ENCODE assay signal across 8 cellular contexts in the genomic region with DNA sequence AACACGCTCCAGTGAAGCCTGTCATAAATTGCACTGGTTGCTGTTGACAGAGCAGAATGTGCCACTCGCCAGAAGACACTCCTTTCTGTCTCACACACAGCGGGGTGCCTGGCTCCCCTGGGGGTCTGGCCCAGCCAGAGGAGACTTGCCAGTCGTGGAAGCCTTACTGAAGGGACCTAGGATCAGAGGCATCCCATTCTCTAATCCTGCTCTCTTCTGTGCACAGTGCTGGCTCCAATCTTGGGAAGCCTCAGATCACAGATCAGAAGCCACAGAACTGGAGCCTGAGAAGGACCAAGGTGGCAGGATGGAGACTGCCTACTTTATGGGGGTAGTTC. TPM values are rescaled to one million over a fixed set of nuclear protein-coding genes. Genes with fewer than 3 reads are reported as not detected.
DNase-seq lines count a peak whose midpoint lies in the region; ATAC-seq, FAIRE-seq and TF ChIP-seq lines count a peak whose summit lies in the region.

No MANE protein-coding gene starts in this region.

- H3K9me3 ChIP-seq in CD8-positive, alpha-beta memory T cell (ENCODE audit: low read length) = no peaks in the 10 kb centered on the region
- H3K9me3 ChIP-seq in OCI-LY3 (ENCODE audit: insufficient read depth, low read length) (no peaks in the 10 kb centered on the region), endothelial cell of umbilical vein (replicated peaks; ENCODE audit: control insufficient read depth, insufficient read depth, low read length) (no peaks in the 10 kb centered on the region), neutrophil (no peaks in the 10 kb centered on the region)

- H3K79me2 ChIP-seq in OCI-LY3 (ENCODE audit: low read length) (peaks cover 32% of the 10 kb centered on the region), endothelial cell of umbilical vein (ENCODE audit: control insufficient read depth, insufficient read depth, low read length) (peaks cover 59% of the 10 kb centered on the region)

- CTCF ChIA-PET in CD8-positive, alpha-beta memory T cell (lab: Charles Lee) = interaction anchor here (1.9 to 4.3 kb wide), 3 partner anchors 13 to 41 kb away, joined by 15 to 38 read pairs (median 31); no protein-coding TSS in a partner anchor
- CTCF ChIA-PET in endothelial cell of umbilical vein (lab: Charles Lee) = interaction anchor here (1.1 to 1.9 kb wide), 8 partner anchors 27 to 143 kb away, joined by 3 to 10 read pairs (median 4); no protein-coding TSS in a partner anchor

- TF ChIP-seq CTCF in OCI-LY3 (IDR thresholded peaks at IDR 0.05; ENCODE audit: low read depth, low read length) = no peak
- TF ChIP-seq CTCF in endothelial cell of umbilical vein (IDR thresholded peaks at IDR 0.05; ENCODE audit: extremely low read depth in 1 of 2, insufficient read depth in 1 of 2, low read depth in 1 of 2, low read length in 2 of 2) = no peak
- TF ChIP-seq CTCF in neutrophil (IDR thresholded peaks at IDR 0.05) = no peak

- no peaks in the 10 kb centered on the region for H3K9me1 ChIP-seq in endothelial cell of umbilical vein (replicated peaks; ENCODE audit: control insufficient read depth, extremely low read depth, insufficient read depth, low read length)

- FAIRE-seq in endothelial cell of umbilical vein (lab: Jason Lieb, UNC) = peak; percentile 82

- H3K4me3 Mint-ChIP-seq in CD8-positive, alpha-beta memory T cell = peak overlapping the region; percentile 85 to 95 (median 89)

- H3K27ac ChIP-seq in CD8-positive, alpha-beta memory T cell (ENCODE audit: low read depth, low read length) = peak overlapping the region; percentile 97
- H3K27ac ChIP-seq in OCI-LY3 (ENCODE audit: low read length) (no peak overlapping the region), endothelial cell of umbilical vein (ENCODE audit: insufficient read depth, low read depth, low read length) (peak overlapping the region; percentile 43), neutrophil (peak overlapping the region; percentile 91)

- H3K4me2 ChIP-seq in OCI-LY3 (ENCODE audit: low read length) (peak overlapping the region; percentile 86), endothelial cell of umbilical vein (ENCODE audit: insufficient read depth, low read length) (peak overlapping the region; percentile 67)

- H3K27me3 Mint-ChIP-seq in CD8-positive, alpha-beta memory T cell = peaks cover 0 to 3% of the 10 kb centered on the region in 2 donors

- H3K36me3 ChIP-seq in CD8-positive, alpha-beta memory T cell (ENCODE audit: insufficient read depth, low read length) = no peaks in the 10 kb centered on the region
- no peaks in the 10 kb centered on the region for H3K36me3 ChIP-seq in OCI-LY3 (replicated peaks; ENCODE audit: low read depth, low read length)
- no peaks in the 10 kb centered on the region for H3K36me3 ChIP-seq in endothelial cell of umbilical vein (ENCODE audit: control insufficient read depth in 2 of 2, extremely low read depth in 1 of 2, insufficient read depth in 2 of 2, low read length in 2 of 2)
- peaks cover 6% of the 10 kb centered on the region for H3K36me3 ChIP-seq in neutrophil

- H2AFZ ChIP-seq in OCI-LY3 (ENCODE audit: low read depth, low read length) (no peak overlapping the region), endothelial cell of umbilical vein (ENCODE audit: low read depth, low read length) (no peak overlapping the region)

- H3K4me1 ChIP-seq in CD8-positive, alpha-beta memory T cell (ENCODE audit: insufficient read depth, low read length) = peaks cover 40% of the 10 kb centered on the region
- peaks cover 22% of the 10 kb centered on the region for H3K4me1 ChIP-seq in OCI-LY3 (ENCODE audit: low read length)
- H3K4me1 ChIP-seq in endothelial cell of umbilical vein (ENCODE audit: control insufficient read depth, extremely low read depth, insufficient read depth, low read length) = peaks cover 33% of the 10 kb centered on the region
- H3K4me1 ChIP-seq in neutrophil (ENCODE audit: control insufficient read depth in 1 of 2, insufficient read depth in 1 of 2, low read depth in 1 of 2, low read length in 1 of 2) = peaks cover 58 to 69% of the 10 kb centered on the region in 2 experiments

- H3K4me3 ChIP-seq in CD8-positive, alpha-beta memory T cell (ENCODE audit: low read length) = peak overlapping the region; percentile 62
- H3K4me3 ChIP-seq in OCI-LY3 (ENCODE audit: low read length) (peak overlapping the region; percentile 95; the same call in 1 of the 2 replicates), endothelial cell of umbilical vein (replicated peaks in 1 of 3; ENCODE audit: insufficient read depth in 1 of 3, low read depth in 1 of 3, low read length in 3 of 3) (peak overlapping the region in 2 of 3 experiments; percentile 30 to 45), neutrophil (ENCODE audit: low read depth in 1 of 2, low read length in 1 of 2) (peak overlapping the region; percentile 76 to 95)

- no peak for TF ChIP-seq POLR2A in endothelial cell of umbilical vein (IDR thresholded peaks at IDR 0.05; ENCODE audit: low read depth, low read length)

- H3K9me3 Mint-ChIP-seq in CD8-positive, alpha-beta memory T cell = no peaks in the 10 kb centered on the region

- H3K27me3 ChIP-seq in CD8-positive, alpha-beta memory T cell (ENCODE audit: insufficient read depth, low read length, poor library complexity, severe bottlenecking) = no peaks in the 10 kb centered on the region
- H3K27me3 ChIP-seq in OCI-LY3 (ENCODE audit: low read depth, low read length) (no peaks in the 10 kb centered on the region), endothelial cell of umbilical vein (ENCODE audit: control insufficient read depth in 2 of 2, insufficient read depth in 2 of 2, low read length in 2 of 2) (no peaks in the 10 kb centered on the region), neutrophil (no peaks in the 10 kb centered on the region)

- H3K4me1 Mint-ChIP-seq in CD8-positive, alpha-beta memory T cell = peaks cover 58 to 69% (median 63%) of the 10 kb centered on the region in 3 donors

- H4K20me1 ChIP-seq in OCI-LY3 (ENCODE audit: insufficient read depth, low read length) = no peaks in the 10 kb centered on the region
- H4K20me1 ChIP-seq in endothelial cell of umbilical vein (replicated peaks; ENCODE audit: control insufficient read depth, extremely low read depth, insufficient read depth, low read length) = no peaks in the 10 kb centered on the region

- H3K9ac ChIP-seq in OCI-LY3 (ENCODE audit: low read length) (no peak overlapping the region), endothelial cell of umbilical vein (replicated peaks; ENCODE audit: extremely low read depth, insufficient read depth, low read length) (no peak overlapping the region)

- dilution Hi-C loops in endothelial cell of umbilical vein (cut with MboI; ENCODE audit: extremely low pct_ligation_motif_present, low sequenced_read_pairs) = no loop called here

- intact Hi-C loops in endothelial cell of umbilical vein (cut with micrococcal nuclease) = no loop called here

- no peak for DNase-seq in CD8-positive, alpha-beta memory T cell
- DNase-seq in endothelial cell of umbilical vein (ENCODE audit: low read depth, low spot score) (no peak), cerebellum (ENCODE audit: low spot score) (no peak)
- DNase-seq in stimulated activated CD4-positive, alpha-beta T cell treated with anti-CD3 and anti-CD28 coated beads, Interleukin-4, amount 100 ng/mL, for 1 hour = no peak

- H3K27ac Mint-ChIP-seq in CD8-positive, alpha-beta memory T cell = peak overlapping the region; percentile 77 to 96 (median 86)

- BruUV-seq in endothelial cell of umbilical vein (replicated peaks; lab: Mats Ljungman, UMichigan) = TSS peak; percentile 76

- no peak for ATAC-seq in activated CD4-positive, CD25-positive, alpha-beta regulatory T cell treated with anti-CD3 and anti-CD28 coated beads, Interleukin-2, amount 50 U/mL, for 24 hours
- no peak for ATAC-seq in HG03439 (IDR thresholded peaks at IDR 0.05; ENCODE audit: unreplicated experiment)

- H3K36me3 Mint-ChIP-seq in CD8-positive, alpha-beta memory T cell = peaks cover 0 to 11% (median 4%) of the 10 kb centered on the region in 3 donors

- POLR2A ChIA-PET in CD8-positive, alpha-beta memory T cell (lab: Charles Lee) = interaction anchor here (0.6 to 4.3 kb wide), 4 partner anchors 9 to 128 kb away, joined by 3 to 62 read pairs (median 14); no protein-coding TSS in a partner anchor
- POLR2A ChIA-PET in endothelial cell of umbilical vein (lab: Charles Lee) = interaction anchor here (0.6 to 4.1 kb wide), 4 partner anchors 12 to 1363 kb away, joined by 3 to 70 read pairs (median 26); no protein-coding TSS in a partner anchor

TF ChIP-seq in endothelial cell of umbilical vein, 7 proteins besides CTCF, POLR2A, EP300 and RAD21:
- TF ChIP-seq GATA2 (IDR thresholded peaks at IDR 0.05; ENCODE audit: insufficient read depth, insufficient read length, low read depth, low read length) = no peak
- TF ChIP-seq POLR2AphosphoS5 (IDR thresholded peaks at IDR 0.05; ENCODE audit: insufficient read depth, low read depth, low read length) = no peak
- no peak for TF ChIP-seq EZH2 (IDR thresholded peaks at IDR 0.05; ENCODE audit: borderline replicate concordance, low read depth, low read length, severe bottlenecking)
- TF ChIP-seq MAX (IDR thresholded peaks at IDR 0.05; ENCODE audit: insufficient read depth, insufficient read length) = no peak
- TF ChIP-seq FOS (IDR thresholded peaks at IDR 0.05; ENCODE audit: borderline replicate concordance, insufficient read depth, low read length) = no peak
- no peak for TF ChIP-seq JUN (IDR thresholded peaks at IDR 0.05; ENCODE audit: borderline replicate concordance, insufficient read depth, insufficient read length, low read depth)
- TF ChIP-seq MYC (IDR thresholded peaks at IDR 0.05; ENCODE audit: low read depth, low read length) = no peak

RNA-seq across cellular contexts. Expression of gene SLC9A1, which starts 1.4 kb away (rescaled TPM):
- 10 to 100 TPM; 23.9 to 24.8 TPM for total RNA-seq in CD8-positive, alpha-beta memory T cell
- polyA plus RNA-seq in CD8-positive, alpha-beta memory T cell = 15.3 TPM
- total RNA-seq in endothelial cell of umbilical vein = 59.2 and 60.5 TPM in 2 replicates
- 22.8 and 23.7 TPM in 2 replicates for polyA plus RNA-seq in endothelial cell of umbilical vein
- polyA plus RNA-seq in endothelial cell of umbilical vein (2011; cell fraction: cytosol; rRNA removed) = 20.5 and 24.6 TPM in 2 replicates
- polyA plus RNA-seq in endothelial cell of umbilical vein (2011; cell fraction: nucleus; rRNA removed) = 33.0 and 33.3 TPM in 2 replicates
- 46.0 and 50.4 TPM in 2 replicates for polyA plus RNA-seq in endothelial cell of umbilical vein (2012)
- polyA minus RNA-seq in endothelial cell of umbilical vein = 27.2 and 29.7 TPM in 2 replicates
- 5.7 TPM for polyA minus RNA-seq in endothelial cell of umbilical vein (2011; cell fraction: cytosol; rRNA and poly(A)+ RNA removed)
- polyA minus RNA-seq in endothelial cell of umbilical vein (2011; cell fraction: nucleus; rRNA and poly(A)+ RNA removed) = 16.3 and 24.0 TPM in 2 replicates
- 3.9 TPM for total RNA-seq in cerebellum

Comparison
In these comparisons a context has a peak if more than half of its experiments do, and no peak if none do; other contexts are left out.
1. H3K4me3 ChIP-seq: peak in every context shown above with its lines; median percentile 95 in OCI-LY3; 86 in neutrophil; 62 in CD8-positive, alpha-beta memory T cell; 38 in endothelial cell of umbilical vein.